In genomic region chr9:72139233-72139632, GRCh38 we compare ENCODE assay signal across 30 cellular contexts. TPM values are rescaled to one million over a fixed set of nuclear protein-coding genes. Genes with fewer than 3 reads are reported as not detected.
"Had no signal": no experiment of that assay in that cellular context is flagged by ENCODE, and none has a peak within 500 bp of the region (broad histone marks: within the 10 kb centered on the region; RNA-seq: fewer than 3 reads in every experiment).

No MANE protein-coding gene starts in this region.

- H3K4me1 ChIP-seq: left lung, neural progenitor cell, sigmoid colon, vagina had no signal

- H3K4me3 Mint-ChIP-seq: activated B cell treated with CpG ODN at 0.5 μM for 24 hours; activated naive CD8-positive, alpha-beta T cell treated with anti-CD3 and anti-CD28 coated beads, Interleukin-2, amount 10 ng/mL, durations not matched to agents 7 days and 5 days; activated T-cell treated with anti-CD3 and anti-CD28 coated beads, Interleukin-2, amount 50 U/mL, for 4 hours; endodermal cell; naive thymus-derived CD8-positive, alpha-beta T cell; neural progenitor cell; stimulated activated memory B cell treated with anti-CD40 and anti-IgM and Interleukin-4, amounts not matched to agents 10 μg/mL and 1 μg/mL and 100 μg/mL, for 72 hours had no signal

- ATAC-seq: activated T-cell treated with anti-CD3 and anti-CD28 coated beads, Interleukin-2, amount 50 U/mL, for 4 hours; left lung; naive thymus-derived CD8-positive, alpha-beta T cell; stimulated activated memory B cell treated with anti-CD40 and anti-IgM and Interleukin-4, amounts not matched to agents 10 μg/mL and 1 μg/mL and 100 μg/mL, for 72 hours had no signal

- H3K9me3 Mint-ChIP-seq: activated B cell treated with CpG ODN at 0.5 μM for 24 hours; activated naive CD8-positive, alpha-beta T cell treated with anti-CD3 and anti-CD28 coated beads, Interleukin-2, amount 10 ng/mL, durations not matched to agents 7 days and 5 days; activated T-cell treated with anti-CD3 and anti-CD28 coated beads, Interleukin-2, amount 50 U/mL, for 4 hours; naive thymus-derived CD8-positive, alpha-beta T cell; stimulated activated memory B cell treated with anti-CD40 and anti-IgM and Interleukin-4, amounts not matched to agents 10 μg/mL and 1 μg/mL and 100 μg/mL, for 72 hours had no signal

- H3K9ac ChIP-seq: neural progenitor cell had no signal

- H2AFZ ChIP-seq: neural progenitor cell had no signal

- H3K36me3 ChIP-seq: cardiac muscle cell, left lung, neural progenitor cell, sigmoid colon, transverse colon, vagina had no signal

- H3K9me3 ChIP-seq: left lung, sigmoid colon, transverse colon, vagina had no signal

- H3K27me3 ChIP-seq: cardiac muscle cell, neural progenitor cell, sigmoid colon, transverse colon, vagina had no signal

- H3K27ac Mint-ChIP-seq: activated B cell treated with CpG ODN at 0.5 μM for 24 hours; activated naive CD8-positive, alpha-beta T cell treated with anti-CD3 and anti-CD28 coated beads, Interleukin-2, amount 10 ng/mL, durations not matched to agents 7 days and 5 days; endodermal cell; naive thymus-derived CD8-positive, alpha-beta T cell; neural progenitor cell; stimulated activated memory B cell treated with anti-CD40 and anti-IgM and Interleukin-4, amounts not matched to agents 10 μg/mL and 1 μg/mL and 100 μg/mL, for 72 hours had no signal

- H3K4me1 Mint-ChIP-seq: activated B cell treated with CpG ODN at 0.5 μM for 24 hours; activated naive CD8-positive, alpha-beta T cell treated with anti-CD3 and anti-CD28 coated beads, Interleukin-2, amount 10 ng/mL, durations not matched to agents 7 days and 5 days; endodermal cell; naive thymus-derived CD8-positive, alpha-beta T cell; stimulated activated memory B cell treated with anti-CD40 and anti-IgM and Interleukin-4, amounts not matched to agents 10 μg/mL and 1 μg/mL and 100 μg/mL, for 72 hours had no signal

- DNase-seq: activated B cell treated with CpG ODN at 0.5 μM for 24 hours; activated CD4-positive, alpha-beta T cell treated with anti-CD3 and anti-CD28 coated beads for 4 hours; activated CD4-positive, alpha-beta T cell treated with anti-CD3 and anti-CD28 coated beads, Interleukin-2, amount 50 U/mL, for 48 hours; activated CD8-positive, alpha-beta memory T cell treated with anti-CD3 and anti-CD28 coated beads, Interleukin-2, amount 50 U/mL, for 48 hours; activated naive CD4-positive, alpha-beta T cell treated with Interleukin-2 at 50 U/mL for 16 hours; activated naive CD8-positive, alpha-beta T cell treated with anti-CD3 and anti-CD28 coated beads, Interleukin-2, amount 10 ng/mL, durations not matched to agents 7 days and 5 days; activated T-cell treated with anti-CD3 and anti-CD28 coated beads, Interleukin-2, amount 50 U/mL, for 4 hours; amniotic stem cell; cortex of kidney; endodermal cell; foreskin fibroblast; kidney; left lung; naive thymus-derived CD8-positive, alpha-beta T cell; posterior cingulate gyrus; retina; sigmoid colon; stimulated activated CD4-positive, alpha-beta T cell treated with anti-CD3 and anti-CD28 coated beads, Interleukin-15, amount 100 ng/mL, for 24 hours; T1000; transverse colon had no signal

- H3K4me3 ChIP-seq: cardiac muscle cell, left lung, lung, neural progenitor cell, sigmoid colon, smooth muscle cell, transverse colon, vagina had no signal

- H3K36me3 Mint-ChIP-seq: activated naive CD8-positive, alpha-beta T cell treated with anti-CD3 and anti-CD28 coated beads, Interleukin-2, amount 10 ng/mL, durations not matched to agents 7 days and 5 days; naive thymus-derived CD8-positive, alpha-beta T cell; neural progenitor cell; stimulated activated memory B cell treated with anti-CD40 and anti-IgM and Interleukin-4, amounts not matched to agents 10 μg/mL and 1 μg/mL and 100 μg/mL, for 72 hours had no signal

- H3K27ac ChIP-seq: cardiac muscle cell, left lung, neural progenitor cell, sigmoid colon, transverse colon, vagina had no signal

- H3K4me2 ChIP-seq: neural progenitor cell, smooth muscle cell had no signal

RNA-seq across cellular contexts. Expression of gene GDA, which starts 10.0 kb away (rescaled TPM):
- total RNA-seq: activated CD8-positive, alpha-beta memory T cell treated with anti-CD3 and anti-CD28 coated beads for 36 hours; activated naive CD8-positive, alpha-beta T cell treated with anti-CD3 and anti-CD28 coated beads, Interleukin-2, amount 10 ng/mL, durations not matched to agents 7 days and 5 days; fibroblast of lung; glomerular endothelial cell; naive thymus-derived CD8-positive, alpha-beta T cell; omental fat pad; vagina had no signal
- polyA plus RNA-seq: fibroblast of lung; naive thymus-derived CD8-positive, alpha-beta T cell had no signal
